ENCODE assay signal across 8 cellular contexts in the genomic region with DNA sequence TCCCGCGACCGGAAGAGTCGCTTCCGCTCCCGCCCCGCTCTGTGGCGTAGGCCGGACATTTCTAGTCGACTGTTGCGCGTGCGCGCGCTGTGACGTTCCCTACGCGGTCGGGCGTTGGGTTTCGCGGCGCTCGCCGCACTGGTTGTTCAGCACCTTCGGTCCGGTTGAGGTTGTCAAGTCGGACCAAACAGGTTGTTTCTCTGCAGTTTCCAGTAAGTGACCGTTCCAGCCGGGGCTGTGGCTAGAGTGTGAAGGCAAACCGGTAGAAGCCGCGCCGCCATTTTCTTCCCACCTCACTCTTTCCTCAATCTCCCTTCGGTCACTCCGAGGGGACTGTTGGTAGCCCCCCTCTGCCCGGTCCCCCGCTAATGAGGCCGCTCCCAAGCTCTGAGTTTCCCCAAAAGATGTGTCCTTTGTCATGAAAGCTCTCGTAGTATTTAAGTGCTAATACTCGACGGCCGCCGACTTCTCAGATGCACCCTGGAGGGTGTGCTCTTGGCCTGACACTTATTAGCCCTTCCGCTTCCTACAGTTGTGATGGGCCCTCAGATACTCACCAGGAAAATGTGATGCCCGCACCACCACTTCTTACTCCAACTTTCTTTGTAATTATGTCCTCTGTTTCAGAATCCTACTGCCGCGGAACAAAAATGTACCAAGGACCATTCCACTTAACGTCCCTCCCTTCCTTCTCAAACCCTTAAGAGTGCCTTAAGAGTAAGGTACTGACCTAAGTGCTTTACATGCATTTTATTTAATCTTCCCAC. TPM values are rescaled to one million over a fixed set of nuclear protein-coding genes. Genes with fewer than 3 reads are reported as not detected.
DNase-seq lines count a peak whose midpoint lies in the region; TF ChIP-seq lines count a peak whose summit lies in the region.

No MANE protein-coding gene starts in this region.

- H3K4me2 ChIP-seq in neural progenitor cell = peak overlapping the region; percentile 83

- peak; percentile 91 for DNase-seq in H4 (ENCODE audit: low spot score)
- peak; percentile 92 for DNase-seq in LoVo (ENCODE audit: low spot score)
- DNase-seq in SIG-M5 treated with dmso at 0.1 percent for 504 hours (lab: John Stamatoyannopoulos, UW; ENCODE audit: unreplicated experiment) = peak; percentile 90
- DNase-seq in activated naive CD4-positive, alpha-beta T cell (lab: John Stamatoyannopoulos, UW) = peak; percentile 34 to 70 (median 52)
- peak; percentile 88 for DNase-seq in foreskin melanocyte
- DNase-seq in neural progenitor cell (ENCODE audit: low spot score) = peak; percentile 95
- DNase-seq in stomach = peak; percentile 95

- peak; percentile 16 for TF ChIP-seq EP300 in stomach (IDR thresholded peaks at IDR 0.05)

- peak overlapping the region; percentile 82 for H2AFZ ChIP-seq in neural progenitor cell (replicated peaks)

- H3K79me2 ChIP-seq in neural progenitor cell (ENCODE audit: low read depth) = peaks cover 8% of the 10 kb centered on the region

- H3K4me3 ChIP-seq in neural progenitor cell (peak overlapping the region; percentile 58), stomach (peak overlapping the region; percentile 54 to 66 (median 60))

- no peaks in the 10 kb centered on the region for H3K36me3 ChIP-seq in ES-I3 (ENCODE audit: insufficient read depth, low read length)
- no peaks in the 10 kb centered on the region for H3K36me3 ChIP-seq in neural progenitor cell
- no peaks in the 10 kb centered on the region for H3K36me3 ChIP-seq in stomach

- H3F3A ChIP-seq in neural progenitor cell (ENCODE audit: low read depth) = peaks cover 11% of the 10 kb centered on the region

- peak in 2 of 4 donors; percentile 83 to 90 for TF ChIP-seq POLR2A in stomach (IDR thresholded peaks at IDR 0.05)

- H3K27ac ChIP-seq in neural progenitor cell (peak overlapping the region; percentile 88), stomach (peak overlapping the region; percentile 93 to 99 (median 96))

- H4K20me1 ChIP-seq in neural progenitor cell (ENCODE audit: low read depth) = no peaks in the 10 kb centered on the region

- no peaks in the 10 kb centered on the region for H3K9me3 Mint-ChIP-seq in neural progenitor cell

- H3K4me3 Mint-ChIP-seq in neural progenitor cell = peak overlapping the region; percentile 96

- H3K27ac Mint-ChIP-seq in neural progenitor cell = peak overlapping the region; percentile 98

- peaks cover 27% of the 10 kb centered on the region for H3K4me1 Mint-ChIP-seq in neural progenitor cell

- H3K9me3 ChIP-seq in ES-I3 (ENCODE audit: control insufficient read depth, insufficient read depth, low read length) = no peaks in the 10 kb centered on the region
- no peaks in the 10 kb centered on the region for H3K9me3 ChIP-seq in neural progenitor cell (ENCODE audit: low read depth)
- no peaks in the 10 kb centered on the region for H3K9me3 ChIP-seq in stomach

- H3K27me3 ChIP-seq in neural progenitor cell (no peaks in the 10 kb centered on the region), stomach (no peaks in the 10 kb centered on the region)

- H3K9ac ChIP-seq in ES-I3 (ENCODE audit: low read depth, low read length) (peak overlapping the region; percentile 94), neural progenitor cell (peak overlapping the region; percentile 33)

- H3K27me3 Mint-ChIP-seq in neural progenitor cell (ENCODE audit: insufficient read depth, low read depth) = peaks cover 2% of the 10 kb centered on the region

- intact Hi-C loops in stomach (cut with DNase I; ENCODE audit: low total_unique reads) = no loop called here

- 2 to 3% (median 2%) methylated on average over 37 to 49 of the region's 49 CpGs for WGBS in stomach, 5 donors

- H3K4me1 ChIP-seq in ES-I3 (ENCODE audit: insufficient read depth, low read length) (peaks cover 15% of the 10 kb centered on the region), neural progenitor cell (peaks cover 8% of the 10 kb centered on the region), stomach (peaks cover 0 to 15% (median 10%) of the 10 kb centered on the region in 4 donors)

- no peaks in the 10 kb centered on the region for H3K36me3 Mint-ChIP-seq in neural progenitor cell

- TF ChIP-seq CTCF in neural progenitor cell (IDR thresholded peaks at IDR 0.05) (no peak), stomach (IDR thresholded peaks at IDR 0.05) (no peak)

RNA-seq across cellular contexts. Expression of a gene that starts 56.3 kb away (rescaled TPM):
- 2.6 and 2.9 TPM in 2 replicates for total RNA-seq in H4 (2014; rRNA removed; shearing (Covaris generic))
- total RNA-seq in neural progenitor cell (ENCODE audit: low replicate concordance) = 28.3 and 36.0 TPM in 2 replicates
- total RNA-seq in stomach = 10 to 100 TPM; 14.8 to 50.7 (median 22.6) TPM
- polyA plus RNA-seq in stomach = 1 to 10 TPM; 4.3 to 9.9 (median 4.3) TPM

Comparison
In these comparisons a context has a peak if more than half of its experiments do, and no peak if none do; other contexts are left out.
1. Peak in every context shown above with its lines: DNase-seq, H3K4me3 ChIP-seq and H3K27ac ChIP-seq.